Comparison of ENCODE assay signal across 19 cellular contexts in genomic region chr4:177778623-177779022, GRCh38.
"Had no signal": no experiment of that assay in that cellular context is flagged by ENCODE, and none has a peak within 500 bp of the region (broad histone marks: within the 10 kb centered on the region; RNA-seq: fewer than 3 reads in every experiment).

No MANE protein-coding gene starts in this region.

- DNase-seq: activated CD4-positive, alpha-beta T cell treated with anti-CD3 and anti-CD28 coated beads for 1 hour; activated T-cell treated with anti-CD3 and anti-CD28 coated beads, Interleukin-2, amount 50 U/mL, for 1 hour; adrenal gland; brain microvascular endothelial cell; caudate nucleus; effector CD4-positive, alpha-beta T cell; foreskin fibroblast; kidney glomerular epithelial cell; left lung; naive thymus-derived CD4-positive, alpha-beta T cell; small intestine; stimulated activated CD4-positive, alpha-beta T cell treated with anti-CD3 and anti-CD28 coated beads, Interleukin-2, amount 100 ng/mL, for 24 hours; stimulated activated naive CD8-positive, alpha-beta T cell treated with anti-CD3 and anti-CD28 coated beads, Interleukin-15, amount 100 ng/mL, for 72 hours; tibial artery; WERI-Rb-1 had no signal

- FAIRE-seq: endometrium, small intestine, TTC549 had no signal

- ATAC-seq: left lung; naive thymus-derived CD4-positive, alpha-beta T cell; sciatic nerve; stimulated activated effector memory CD8-positive, alpha-beta T cell treated with anti-CD3 and anti-CD28 coated beads, Interleukin-12 subunit alpha, Interleukin-12 subunit beta, amount 100 ng/mL, for 72 hours; stimulated activated naive CD8-positive, alpha-beta T cell treated with anti-CD3 and anti-CD28 coated beads, Interleukin-15, amount 100 ng/mL, for 72 hours had no signal
